1 cellular context compared by ENCODE assay signal in the genomic region with DNA sequence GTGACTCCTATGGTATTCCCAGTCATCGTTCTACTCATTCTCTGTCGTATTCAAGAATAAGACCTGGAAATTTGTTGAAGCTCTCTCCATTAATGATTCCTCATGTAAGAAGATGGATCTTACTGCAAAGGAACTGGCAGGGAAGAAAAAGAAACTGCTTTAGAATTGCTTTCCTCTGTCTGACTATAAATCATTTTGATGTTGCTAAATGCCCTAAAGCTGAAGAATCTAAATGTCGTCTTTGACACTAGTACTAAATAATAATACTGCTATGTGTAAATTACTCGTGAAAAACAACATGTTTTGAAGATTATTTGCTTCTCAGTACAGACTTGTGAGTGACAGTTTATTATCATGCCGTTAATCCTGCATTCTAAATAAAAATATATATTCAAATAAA.
A peak's percentile ranks its signal among the peaks of the same experiment; 100 is the strongest.
TF ChIP-seq lines count a peak whose summit lies in the region.

No MANE protein-coding gene starts in this region.

TF ChIP-seq in K562, 482 proteins besides CTCF, POLR2A, EP300 and RAD21:
- TF ChIP-seq CREBBP (IDR thresholded peaks at IDR 0.05; ENCODE audit: low read depth, low read length) (no peak), MEIS2 (IDR thresholded peaks at IDR 0.05; ENCODE audit: partially characterized antibody) (peak; percentile 82), NR2F6 (CRISPR knock-in tag; IDR thresholded peaks at IDR 0.05) (no peak), TAF15 (IDR thresholded peaks at IDR 0.05; ENCODE audit: low read depth, low read length) (no peak), ELF4 (CRISPR knock-in tag; IDR thresholded peaks at IDR 0.05) (no peak), EZH2 (IDR thresholded peaks at IDR 0.05; ENCODE audit: borderline replicate concordance, low read depth, low read length) (no peak), ZNF766 (CRISPR knock-in tag; conservative IDR thresholded peaks at IDR 0.05) (no peak), SP2 (IDR thresholded peaks at IDR 0.05; ENCODE audit: extremely low read depth, low read depth, low read length, poor library complexity, severe bottlenecking) (no peak), ASH1L (IDR thresholded peaks at IDR 0.05; ENCODE audit: borderline replicate concordance, low read depth, partially characterized antibody) (no peak), IFI16 (CRISPR knock-in tag; IDR thresholded peaks at IDR 0.05) (no peak), ZNF644 (tag; IDR thresholded peaks at IDR 0.05; ENCODE audit: low read depth) (no peak), TCF3 (CRISPR knock-in tag; IDR thresholded peaks at IDR 0.05) (no peak), ETV5 (CRISPR knock-in tag; IDR thresholded peaks at IDR 0.05; ENCODE audit: low read depth) (no peak), CREM (IDR thresholded peaks at IDR 0.05; ENCODE audit: low read depth) (no peak), RBBP5 (IDR thresholded peaks at IDR 0.05; ENCODE audit: borderline replicate concordance, insufficient read depth, low read length, poor library complexity, severe bottlenecking) (no peak), ARID1B (IDR thresholded peaks at IDR 0.05) (no peak), SAP30 (IDR thresholded peaks at IDR 0.05; ENCODE audit: borderline replicate concordance, insufficient read depth, low read depth, low read length, poor library complexity, severe bottlenecking) (no peak)
- TF ChIP-seq, protein P1, sequence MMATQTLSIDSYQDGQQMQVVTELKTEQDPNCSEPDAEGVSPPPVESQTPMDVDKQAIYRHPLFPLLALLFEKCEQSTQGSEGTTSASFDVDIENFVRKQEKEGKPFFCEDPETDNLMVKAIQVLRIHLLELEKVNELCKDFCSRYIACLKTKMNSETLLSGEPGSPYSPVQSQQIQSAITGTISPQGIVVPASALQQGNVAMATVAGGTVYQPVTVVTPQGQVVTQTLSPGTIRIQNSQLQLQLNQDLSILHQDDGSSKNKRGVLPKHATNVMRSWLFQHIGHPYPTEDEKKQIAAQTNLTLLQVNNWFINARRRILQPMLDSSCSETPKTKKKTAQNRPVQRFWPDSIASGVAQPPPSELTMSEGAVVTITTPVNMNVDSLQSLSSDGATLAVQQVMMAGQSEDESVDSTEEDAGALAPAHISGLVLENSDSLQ (IDR thresholded peaks at IDR 0.05) = peak; percentile 87
- TF ChIP-seq, protein P2, sequence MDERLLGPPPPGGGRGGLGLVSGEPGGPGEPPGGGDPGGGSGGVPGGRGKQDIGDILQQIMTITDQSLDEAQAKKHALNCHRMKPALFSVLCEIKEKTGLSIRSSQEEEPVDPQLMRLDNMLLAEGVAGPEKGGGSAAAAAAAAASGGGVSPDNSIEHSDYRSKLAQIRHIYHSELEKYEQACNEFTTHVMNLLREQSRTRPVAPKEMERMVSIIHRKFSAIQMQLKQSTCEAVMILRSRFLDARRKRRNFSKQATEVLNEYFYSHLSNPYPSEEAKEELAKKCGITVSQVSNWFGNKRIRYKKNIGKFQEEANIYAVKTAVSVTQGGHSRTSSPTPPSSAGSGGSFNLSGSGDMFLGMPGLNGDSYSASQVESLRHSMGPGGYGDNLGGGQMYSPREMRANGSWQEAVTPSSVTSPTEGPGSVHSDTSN (CRISPR knock-in tag; IDR thresholded peaks at IDR 0.05; ENCODE audit: low read depth) = no peak
- TF ChIP-seq, protein P2 (tag; conservative IDR thresholded peaks at IDR 0.05; ENCODE audit: low read depth) = peak; percentile 89
- TF ChIP-seq, protein P3, sequence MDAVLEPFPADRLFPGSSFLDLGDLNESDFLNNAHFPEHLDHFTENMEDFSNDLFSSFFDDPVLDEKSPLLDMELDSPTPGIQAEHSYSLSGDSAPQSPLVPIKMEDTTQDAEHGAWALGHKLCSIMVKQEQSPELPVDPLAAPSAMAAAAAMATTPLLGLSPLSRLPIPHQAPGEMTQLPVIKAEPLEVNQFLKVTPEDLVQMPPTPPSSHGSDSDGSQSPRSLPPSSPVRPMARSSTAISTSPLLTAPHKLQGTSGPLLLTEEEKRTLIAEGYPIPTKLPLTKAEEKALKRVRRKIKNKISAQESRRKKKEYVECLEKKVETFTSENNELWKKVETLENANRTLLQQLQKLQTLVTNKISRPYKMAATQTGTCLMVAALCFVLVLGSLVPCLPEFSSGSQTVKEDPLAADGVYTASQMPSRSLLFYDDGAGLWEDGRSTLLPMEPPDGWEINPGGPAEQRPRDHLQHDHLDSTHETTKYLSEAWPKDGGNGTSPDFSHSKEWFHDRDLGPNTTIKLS (IDR thresholded peaks at IDR 0.05; ENCODE audit: borderline replicate concordance, low read depth) = no peak
- TF ChIP-seq, protein P4, sequence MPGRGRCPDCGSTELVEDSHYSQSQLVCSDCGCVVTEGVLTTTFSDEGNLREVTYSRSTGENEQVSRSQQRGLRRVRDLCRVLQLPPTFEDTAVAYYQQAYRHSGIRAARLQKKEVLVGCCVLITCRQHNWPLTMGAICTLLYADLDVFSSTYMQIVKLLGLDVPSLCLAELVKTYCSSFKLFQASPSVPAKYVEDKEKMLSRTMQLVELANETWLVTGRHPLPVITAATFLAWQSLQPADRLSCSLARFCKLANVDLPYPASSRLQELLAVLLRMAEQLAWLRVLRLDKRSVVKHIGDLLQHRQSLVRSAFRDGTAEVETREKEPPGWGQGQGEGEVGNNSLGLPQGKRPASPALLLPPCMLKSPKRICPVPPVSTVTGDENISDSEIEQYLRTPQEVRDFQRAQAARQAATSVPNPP (IDR thresholded peaks at IDR 0.05; ENCODE audit: borderline replicate concordance, insufficient read depth, insufficient read length) = no peak
- TF ChIP-seq, protein P5, sequence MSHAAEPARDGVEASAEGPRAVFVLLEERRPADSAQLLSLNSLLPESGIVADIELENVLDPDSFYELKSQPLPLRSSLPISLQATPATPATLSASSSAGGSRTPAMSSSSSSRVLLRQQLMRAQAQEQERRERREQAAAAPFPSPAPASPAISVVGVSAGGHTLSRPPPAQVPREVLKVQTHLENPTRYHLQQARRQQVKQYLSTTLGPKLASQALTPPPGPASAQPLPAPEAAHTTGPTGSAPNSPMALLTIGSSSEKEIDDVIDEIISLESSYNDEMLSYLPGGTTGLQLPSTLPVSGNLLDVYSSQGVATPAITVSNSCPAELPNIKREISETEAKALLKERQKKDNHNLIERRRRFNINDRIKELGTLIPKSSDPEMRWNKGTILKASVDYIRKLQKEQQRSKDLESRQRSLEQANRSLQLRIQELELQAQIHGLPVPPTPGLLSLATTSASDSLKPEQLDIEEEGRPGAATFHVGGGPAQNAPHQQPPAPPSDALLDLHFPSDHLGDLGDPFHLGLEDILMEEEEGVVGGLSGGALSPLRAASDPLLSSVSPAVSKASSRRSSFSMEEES (CRISPR knock-in tag; IDR thresholded peaks at IDR 0.05) = no peak
- TF ChIP-seq, protein P6, sequence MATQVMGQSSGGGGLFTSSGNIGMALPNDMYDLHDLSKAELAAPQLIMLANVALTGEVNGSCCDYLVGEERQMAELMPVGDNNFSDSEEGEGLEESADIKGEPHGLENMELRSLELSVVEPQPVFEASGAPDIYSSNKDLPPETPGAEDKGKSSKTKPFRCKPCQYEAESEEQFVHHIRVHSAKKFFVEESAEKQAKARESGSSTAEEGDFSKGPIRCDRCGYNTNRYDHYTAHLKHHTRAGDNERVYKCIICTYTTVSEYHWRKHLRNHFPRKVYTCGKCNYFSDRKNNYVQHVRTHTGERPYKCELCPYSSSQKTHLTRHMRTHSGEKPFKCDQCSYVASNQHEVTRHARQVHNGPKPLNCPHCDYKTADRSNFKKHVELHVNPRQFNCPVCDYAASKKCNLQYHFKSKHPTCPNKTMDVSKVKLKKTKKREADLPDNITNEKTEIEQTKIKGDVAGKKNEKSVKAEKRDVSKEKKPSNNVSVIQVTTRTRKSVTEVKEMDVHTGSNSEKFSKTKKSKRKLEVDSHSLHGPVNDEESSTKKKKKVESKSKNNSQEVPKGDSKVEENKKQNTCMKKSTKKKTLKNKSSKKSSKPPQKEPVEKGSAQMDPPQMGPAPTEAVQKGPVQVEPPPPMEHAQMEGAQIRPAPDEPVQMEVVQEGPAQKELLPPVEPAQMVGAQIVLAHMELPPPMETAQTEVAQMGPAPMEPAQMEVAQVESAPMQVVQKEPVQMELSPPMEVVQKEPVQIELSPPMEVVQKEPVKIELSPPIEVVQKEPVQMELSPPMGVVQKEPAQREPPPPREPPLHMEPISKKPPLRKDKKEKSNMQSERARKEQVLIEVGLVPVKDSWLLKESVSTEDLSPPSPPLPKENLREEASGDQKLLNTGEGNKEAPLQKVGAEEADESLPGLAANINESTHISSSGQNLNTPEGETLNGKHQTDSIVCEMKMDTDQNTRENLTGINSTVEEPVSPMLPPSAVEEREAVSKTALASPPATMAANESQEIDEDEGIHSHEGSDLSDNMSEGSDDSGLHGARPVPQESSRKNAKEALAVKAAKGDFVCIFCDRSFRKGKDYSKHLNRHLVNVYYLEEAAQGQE (CRISPR knock-in tag; IDR thresholded peaks at IDR 0.05; ENCODE audit: low read depth) = no peak
